In genomic region chr11:112223754-112224532, GRCh38 we compare ENCODE assay signal across 26 cellular contexts. TPM values are rescaled to one million over a fixed set of nuclear protein-coding genes. Genes with fewer than 3 reads are reported as not detected.
"Had no signal": no experiment of that assay in that cellular context is flagged by ENCODE, and none has a peak within 500 bp of the region (broad histone marks: within the 10 kb centered on the region; RNA-seq: fewer than 3 reads in every experiment).

No MANE protein-coding gene starts in this region.

- DNase-seq: activated CD4-positive, alpha-beta T cell treated with anti-CD3 and anti-CD28 coated beads for 48 hours; activated CD4-positive, alpha-beta T cell treated with anti-CD3 and anti-CD28 coated beads, Interleukin-2, amount 50 U/mL, for 4 hours; activated CD4-positive, CD25-positive, alpha-beta regulatory T cell treated with anti-CD3 and anti-CD28 coated beads, Interleukin-2, amount 50 U/mL, for 72 hours; activated CD8-positive, alpha-beta T cell treated with anti-CD3 and anti-CD28 coated beads, Interleukin-2, amount 10 ng/mL, durations not matched to agents 7 days and 5 days; activated naive CD4-positive, alpha-beta T cell treated with anti-CD3 and anti-CD28 coated beads, Interleukin-2, amount 50 U/mL, for 16 hours; activated naive CD8-positive, alpha-beta T cell treated with anti-CD3 and anti-CD28 coated beads, Interleukin-2, amount 50 U/mL, for 24 hours; activated T-cell treated with anti-CD3 and anti-CD28 coated beads, Interleukin-2, amount 50 U/mL, for 4 hours; amniotic stem cell; body of pancreas; MG63; NCI-H1092 treated with DMSO at 0.1 percent for 48 hours; NCI-H1417 treated with DMSO at 0.1 percent for 48 hours; NCI-H1694; NCI-H2029; NCI-H345; NCI-H510A; NCI-H526 treated with DMSO at 0.1 percent for 48 hours; NCI-H82; SIG-M5 had no signal

- H3K27me3 Mint-ChIP-seq: activated naive CD8-positive, alpha-beta T cell treated with anti-CD3 and anti-CD28 coated beads, Interleukin-2, amount 50 U/mL, for 24 hours; central memory CD8-positive, alpha-beta T cell had no signal

- H3K27ac Mint-ChIP-seq: activated CD8-positive, alpha-beta T cell treated with anti-CD3 and anti-CD28 coated beads, Interleukin-2, amount 10 ng/mL, durations not matched to agents 7 days and 5 days; activated naive CD8-positive, alpha-beta T cell treated with anti-CD3 and anti-CD28 coated beads, Interleukin-2, amount 50 U/mL, for 24 hours; activated T-helper 2 cell treated with anti-CD3 and anti-CD28 coated beads, Interferon-gamma antibody, Interleukin-2, Interleukin-4, amounts not matched to agents 10 μg/mL and 5 μg/mL and 100 μg/mL, durations not matched to agents 14 hours and 24 hours and 36 hours; WTC11 had no signal

- H3K9me3 Mint-ChIP-seq: activated naive CD8-positive, alpha-beta T cell treated with anti-CD3 and anti-CD28 coated beads, Interleukin-2, amount 50 U/mL, for 24 hours; activated T-cell treated with anti-CD3 and anti-CD28 coated beads, Interleukin-2, amount 50 U/mL, for 4 hours; activated T-helper 2 cell treated with anti-CD3 and anti-CD28 coated beads, Interferon-gamma antibody, Interleukin-2, Interleukin-4, amounts not matched to agents 10 μg/mL and 5 μg/mL and 100 μg/mL, durations not matched to agents 14 hours and 24 hours and 36 hours; central memory CD8-positive, alpha-beta T cell; WTC11 had no signal

- ATAC-seq: activated CD8-positive, alpha-beta T cell treated with anti-CD3 and anti-CD28 coated beads, Interleukin-2, amount 10 ng/mL, durations not matched to agents 7 days and 5 days; activated naive CD8-positive, alpha-beta T cell treated with anti-CD3 and anti-CD28 coated beads, Interleukin-2, amount 50 U/mL, for 24 hours; activated T-cell treated with anti-CD3 and anti-CD28 coated beads, Interleukin-2, amount 50 U/mL, for 4 hours; body of pancreas; WTC11 had no signal

- H3K9me3 ChIP-seq: ascending aorta, body of pancreas, MG63 had no signal

- H3K4me3 Mint-ChIP-seq: activated CD8-positive, alpha-beta T cell treated with anti-CD3 and anti-CD28 coated beads, Interleukin-2, amount 10 ng/mL, durations not matched to agents 7 days and 5 days had no signal

- H3K36me3 ChIP-seq: ascending aorta had no signal

- H3K27me3 ChIP-seq: ascending aorta, body of pancreas, MG63 had no signal

- H3K27ac ChIP-seq: ascending aorta, body of pancreas had no signal

- H3K4me3 ChIP-seq: ascending aorta, body of pancreas, MG63 had no signal

RNA-seq across cellular contexts. Expression of gene PLET1, which starts 36.7 kb away (rescaled TPM):
- total RNA-seq: activated CD8-positive, alpha-beta T cell treated with anti-CD3 and anti-CD28 coated beads, Interleukin-2, amount 10 ng/mL, durations not matched to agents 7 days and 5 days; activated T-cell treated with anti-CD3 and anti-CD28 coated beads, Interleukin-2, amount 50 U/mL, for 4 hours; activated T-helper 2 cell treated with anti-CD3 and anti-CD28 coated beads, Interferon-gamma antibody, Interleukin-2, Interleukin-4, amounts not matched to agents 10 μg/mL and 5 μg/mL and 100 μg/mL, durations not matched to agents 14 hours and 24 hours and 36 hours; ascending aorta; body of pancreas; OCI-LY7; RPMI7951; T-helper 1 cell treated with Interleukin-12 subunit alpha and Interleukin-12 subunit beta and Interleukin-4 antibody, amounts not matched to agents 30 ng/mL and 1 ng/mL, for 36 hours; WTC11 had no signal

RNA-seq across cellular contexts. Expression of gene BCO2, which starts 48.6 kb away (rescaled TPM):
- total RNA-seq: ascending aorta had no signal

RNA-seq across cellular contexts. Expression of gene TEX12, which starts 56.8 kb away (rescaled TPM):
- total RNA-seq: activated CD8-positive, alpha-beta T cell treated with anti-CD3 and anti-CD28 coated beads, Interleukin-2, amount 10 ng/mL, durations not matched to agents 7 days and 5 days; activated T-helper 2 cell treated with anti-CD3 and anti-CD28 coated beads, Interferon-gamma antibody, Interleukin-2, Interleukin-4, amounts not matched to agents 10 μg/mL and 5 μg/mL and 100 μg/mL, durations not matched to agents 14 hours and 24 hours and 36 hours; ascending aorta; body of pancreas; T-helper 1 cell treated with Interleukin-12 subunit alpha and Interleukin-12 subunit beta and Interleukin-4 antibody, amounts not matched to agents 30 ng/mL and 1 ng/mL, for 36 hours; WTC11 had no signal
